Comparison of ENCODE assay signal across 8 cellular contexts in genomic region chr13:28754698-28755545, GRCh38. TPM values are rescaled to one million over a fixed set of nuclear protein-coding genes. Genes with fewer than 3 reads are reported as not detected.
A peak's percentile ranks its signal among the peaks of the same experiment; 100 is the strongest.
DNase-seq lines count a peak whose midpoint lies in the region; ATAC-seq and TF ChIP-seq lines count a peak whose summit lies in the region.

No MANE protein-coding gene starts in this region.

- H3K27ac ChIP-seq in right cardiac atrium (ENCODE audit: low read length), result peak overlapping the region; percentile 86
- peak overlapping the region; percentile 49 to 82 (median 70) for H3K27ac ChIP-seq in spleen

- peak overlapping the region; percentile 51 for H3K4me3 Mint-ChIP-seq in activated CD4-positive, alpha-beta memory T cell treated with anti-CD3 and anti-CD28 coated beads, Interleukin-2, amount 10 ng/mL, durations not matched to agents 7 days and 5 days

- WGBS in right cardiac atrium, result 54% methylated on average over 32 of the region's 32 CpGs
- WGBS in spleen, 5 donors, result 50 to 65% (median 62%) methylated on average over 31 to 32 of the region's 32 CpGs
- 73 to 75% methylated on average over 32 of the region's 32 CpGs for WGBS in lower leg skin, 2 donors

- peak; percentile 85 to 94 for ATAC-seq in right cardiac atrium

- peaks cover 3% of the 10 kb centered on the region for H3K27me3 Mint-ChIP-seq in activated CD4-positive, alpha-beta memory T cell treated with anti-CD3 and anti-CD28 coated beads, Interleukin-2, amount 10 ng/mL, durations not matched to agents 7 days and 5 days

- TF ChIP-seq POLR2A in spleen (IDR thresholded peaks at IDR 0.05) (no peak), lower leg skin (IDR thresholded peaks at IDR 0.05) (no peak)

- peak in 3 of 11 experiments; percentile 27 to 37 (median 36) for TF ChIP-seq CTCF in spleen (IDR thresholded peaks at IDR 0.05 in 8 of 11, conservative IDR thresholded peaks at IDR 0.05 in 3 of 11)
- no peak for TF ChIP-seq CTCF in lower leg skin (IDR thresholded peaks at IDR 0.05)

- H3K36me3 ChIP-seq in spleen, result no peaks in the 10 kb centered on the region

- CTCF ChIA-PET in activated CD4-positive, alpha-beta memory T cell treated with anti-CD3 and anti-CD28 coated beads, Interleukin-2, amount 10 ng/mL, durations not matched to agents 7 days and 5 days (lab: Charles Lee), result interaction anchor here (0.8 to 1.4 kb wide), 2 partner anchors 28 to 402 kb away, joined by 3 to 4 read pairs; no protein-coding TSS in a partner anchor

- H3K9me3 Mint-ChIP-seq in activated CD4-positive, alpha-beta memory T cell treated with anti-CD3 and anti-CD28 coated beads, Interleukin-2, amount 10 ng/mL, durations not matched to agents 7 days and 5 days, result peaks cover 16% of the 10 kb centered on the region

- intact Hi-C loops in right cardiac atrium (cut with DNase I) (no loop called here), spleen (cut with DNase I; ENCODE audit: low total_unique reads) (no loop called here), lower leg skin (cut with DNase I; ENCODE audit: low total_unique reads) (no loop called here)

- H3K27ac Mint-ChIP-seq in activated CD4-positive, alpha-beta memory T cell treated with anti-CD3 and anti-CD28 coated beads, Interleukin-2, amount 10 ng/mL, durations not matched to agents 7 days and 5 days, result peak overlapping the region; percentile 85

- peaks cover 26% of the 10 kb centered on the region for H3K4me1 Mint-ChIP-seq in activated CD4-positive, alpha-beta memory T cell treated with anti-CD3 and anti-CD28 coated beads, Interleukin-2, amount 10 ng/mL, durations not matched to agents 7 days and 5 days

- no peaks in the 10 kb centered on the region for H3K9me3 ChIP-seq in right cardiac atrium (ENCODE audit: control insufficient read depth, low read length)
- H3K9me3 ChIP-seq in spleen, result peaks cover 4 to 27% (median 23%) of the 10 kb centered on the region in 8 donors

- POLR2A ChIA-PET in activated CD4-positive, alpha-beta memory T cell treated with anti-CD3 and anti-CD28 coated beads, Interleukin-2, amount 10 ng/mL, durations not matched to agents 7 days and 5 days (lab: Charles Lee), result interaction anchor here (1.4 kb wide), 1 partner anchor 95 kb away, joined by 6 read pairs; the partner anchor contains the start of gene POMP

- DNase-seq in A172 (ENCODE audit: low spot score) (peak; percentile 61), H4 (ENCODE audit: low spot score) (peak; percentile 65), right cardiac atrium (peak; percentile 57 to 77 (median 73)), spleen (peak; percentile 77), lower leg skin (ENCODE audit: low spot score in 2 of 2) (no peak), NCI-H1436 (lab: John Stamatoyannopoulos, UW) (no peak), middle frontal gyrus (ENCODE audit: extremely low spot score, low spot score) (no peak)
- peak; percentile 18 for DNase-seq in activated CD4-positive, alpha-beta memory T cell treated with anti-CD3 and anti-CD28 coated beads, Interleukin-2, amount 10 ng/mL, durations not matched to agents 7 days and 5 days

- H3K27me3 ChIP-seq in right cardiac atrium (ENCODE audit: control insufficient read depth, insufficient read depth) (no peaks in the 10 kb centered on the region), spleen (replicated peaks in 1 of 7) (no peaks in the 10 kb centered on the region)

- H3K36me3 Mint-ChIP-seq in activated CD4-positive, alpha-beta memory T cell treated with anti-CD3 and anti-CD28 coated beads, Interleukin-2, amount 10 ng/mL, durations not matched to agents 7 days and 5 days (ENCODE audit: low read depth), result peaks cover 4% of the 10 kb centered on the region

- peaks cover 5% of the 10 kb centered on the region for H3K4me1 ChIP-seq in right cardiac atrium (ENCODE audit: control insufficient read depth, insufficient read depth, low read length)
- H3K4me1 ChIP-seq in spleen, result peaks cover 0 to 24% (median 9%) of the 10 kb centered on the region in 6 donors

- H3K4me3 ChIP-seq in right cardiac atrium (ENCODE audit: low read length), result peak overlapping the region; percentile 3
- H3K4me3 ChIP-seq in spleen, result peak overlapping the region in 7 of 8 donors; percentile 3 to 59 (median 23)
- no peak overlapping the region for H3K4me3 ChIP-seq in lower leg skin (ENCODE audit: low read depth, poor library complexity, severe bottlenecking)

RNA-seq across cellular contexts. Expression of gene SLC46A3, which starts 36.2 kb away (rescaled TPM):
- total RNA-seq in A172 (2014; rRNA removed; shearing (Covaris generic)), result 26.7 and 28.3 TPM in 2 replicates
- total RNA-seq in H4 (2014; rRNA removed; shearing (Covaris generic)), result 1.4 and 2.5 TPM in 2 replicates
- 10 to 100 TPM in 1 of 2 experiments, 1 to 10 TPM in 1; 9.6 to 10.9 TPM for total RNA-seq in activated CD4-positive, alpha-beta memory T cell treated with anti-CD3 and anti-CD28 coated beads, Interleukin-2, amount 10 ng/mL, durations not matched to agents 7 days and 5 days
- total RNA-seq in right cardiac atrium, result 10 to 100 TPM; 14.1 to 22.2 (median 20.5) TPM
- 16.5 TPM for polyA plus RNA-seq in right cardiac atrium
- total RNA-seq in spleen, result 10 to 100 TPM; 15.2 to 41.0 (median 31.0) TPM
- polyA plus RNA-seq in spleen, result 10 to 100 TPM; 10.0 to 15.4 (median 10.5) TPM
- total RNA-seq in lower leg skin, result 10 to 100 TPM in 2 of 4 donors, 1 to 10 TPM in 2; 5.4 to 16.5 (median 9.3) TPM

Comparison
In these comparisons a context has a peak if more than half of its experiments do, and no peak if none do; other contexts are left out.
1. DNase-seq: peak in A172 (single experiment), H4 (single experiment), activated CD4-positive, alpha-beta memory T cell treated with anti-CD3 and anti-CD28 coated beads, Interleukin-2, amount 10 ng/mL, durations not matched to agents 7 days and 5 days (single experiment), right cardiac atrium (3 of 3) and spleen (single experiment); none in lower leg skin (0 of 2), NCI-H1436 (single experiment) and middle frontal gyrus (single experiment).